9 cellular contexts compared by ENCODE assay signal in genomic region chr1:199041173-199041914, GRCh38.
DNase-seq lines count a peak whose midpoint lies in the region; ATAC-seq and TF ChIP-seq lines count a peak whose summit lies in the region.
"Had no signal": no experiment of that assay in that cellular context is flagged by ENCODE, and none has a peak within 500 bp of the region (broad histone marks: within the 10 kb centered on the region; RNA-seq: fewer than 3 reads in every experiment).

No MANE protein-coding gene starts in this region.

- intact Hi-C loops in activated CD4-positive, alpha-beta memory T cell treated with anti-CD3 and anti-CD28 coated beads for 36 hours (cut with micrococcal nuclease) = loop anchor here (2.0 to 5.0 kb wide), 4 partner anchors 47 to 484 kb away; no protein-coding TSS in a partner anchor
- intact Hi-C loops in head of caudate nucleus (cut with DNase I) = no loop called here
- intact Hi-C loops in testis (cut with DNase I; ENCODE audit: low total_unique reads) = no loop called here

- H3K9me3 ChIP-seq in BLaER1 treated with 17β-estradiol and CSF1 and Interleukin-3, amounts not matched to agents 10 nM and 100 nM (replicated peaks in 1 of 11) = peaks cover 28 to 60% (median 44%) of the 10 kb centered on the region in 11 experiments
- H3K9me3 ChIP-seq in testis = no peaks in the 10 kb centered on the region
- H3K9me3 ChIP-seq: neutrophil had no signal

- H3K27me3 ChIP-seq in BLaER1 treated with 17β-estradiol and CSF1 and Interleukin-3, amounts not matched to agents 10 nM and 100 nM = no peaks in the 10 kb centered on the region
- H3K27me3 ChIP-seq in testis = no peaks in the 10 kb centered on the region
- H3K27me3 ChIP-seq: neutrophil had no signal

- peak overlapping the region in 7 of 11 experiments; percentile 28 to 73 (median 48); a peak in 8 of 22 replicates for H3K9ac ChIP-seq in BLaER1 treated with 17β-estradiol and CSF1 and Interleukin-3, amounts not matched to agents 10 nM and 100 nM

- no peak for TF ChIP-seq POLR2A in testis (IDR thresholded peaks at IDR 0.05)

- DNase-seq in activated CD4-positive, alpha-beta memory T cell treated with anti-CD3 and anti-CD28 coated beads for 36 hours = peak; percentile 18
- DNase-seq in mesenteric fat pad (ENCODE audit: low spot score) (no peak), retina (no peak), head of caudate nucleus (no peak), testis (no peak)

- H3K36me3 ChIP-seq in BLaER1 treated with 17β-estradiol and CSF1 and Interleukin-3, amounts not matched to agents 10 nM and 100 nM = peaks cover 0 to 21% (median 0%) of the 10 kb centered on the region in 11 experiments; a peak in 3 of 22 replicates
- H3K36me3 ChIP-seq in testis (ENCODE audit: low read depth, missing control alignments) = no peaks in the 10 kb centered on the region
- H3K36me3 ChIP-seq: neutrophil had no signal

- peak overlapping the region in 2 of 10 experiments; percentile 11 to 37; a peak in 2 of 20 replicates for H3K4me3 ChIP-seq in BLaER1 treated with 17β-estradiol and CSF1 and Interleukin-3, amounts not matched to agents 10 nM and 100 nM
- H3K4me3 ChIP-seq in testis = no peak overlapping the region

- H3K4me1 Mint-ChIP-seq in activated CD4-positive, alpha-beta memory T cell treated with anti-CD3 and anti-CD28 coated beads for 36 hours (ENCODE audit: low read depth) = peaks cover 21% of the 10 kb centered on the region

- no peaks in the 10 kb centered on the region for H4K20me1 ChIP-seq in BLaER1 treated with 17β-estradiol and CSF1 and Interleukin-3, amounts not matched to agents 10 nM and 100 nM

- peaks cover 31 to 72% (median 50%) of the 10 kb centered on the region in 10 experiments for H3K4me1 ChIP-seq in BLaER1 treated with 17β-estradiol and CSF1 and Interleukin-3, amounts not matched to agents 10 nM and 100 nM
- no peaks in the 10 kb centered on the region for H3K4me1 ChIP-seq in testis

- WGBS in testis, 2 donors = 26 to 32% methylated on average over 4 of the region's 4 CpGs

- POLR2A ChIA-PET in activated CD4-positive, alpha-beta memory T cell treated with anti-CD3 and anti-CD28 coated beads for 36 hours (lab: Charles Lee) = interaction anchor here (0.7 kb wide), 1 partner anchor 32 kb away, joined by 3 read pairs; no protein-coding TSS in a partner anchor

- no peaks in the 10 kb centered on the region for H3K27me3 Mint-ChIP-seq in activated CD4-positive, alpha-beta memory T cell treated with anti-CD3 and anti-CD28 coated beads for 36 hours

- peak; percentile 97 for ATAC-seq in GM19372 (IDR thresholded peaks at IDR 0.05; ENCODE audit: low read depth, unreplicated experiment)
- peak; percentile 99 for ATAC-seq in HG03378 (IDR thresholded peaks at IDR 0.05; ENCODE audit: unreplicated experiment)

- no peak overlapping the region for H3K4me3 Mint-ChIP-seq in activated CD4-positive, alpha-beta memory T cell treated with anti-CD3 and anti-CD28 coated beads for 36 hours

- H3K9me3 Mint-ChIP-seq in activated CD4-positive, alpha-beta memory T cell treated with anti-CD3 and anti-CD28 coated beads for 36 hours = no peaks in the 10 kb centered on the region

- peak overlapping the region; percentile 49 for H3K27ac Mint-ChIP-seq in activated CD4-positive, alpha-beta memory T cell treated with anti-CD3 and anti-CD28 coated beads for 36 hours

- H3K4me2 ChIP-seq in BLaER1 treated with 17β-estradiol and CSF1 and Interleukin-3, amounts not matched to agents 10 nM and 100 nM = peak overlapping the region; percentile 41 to 78 (median 65); a peak in 20 of 22 replicates

- TF ChIP-seq CTCF in testis (IDR thresholded peaks at IDR 0.05) = no peak

- peak overlapping the region in 9 of 11 experiments; percentile 45 to 89 (median 72); a peak in 17 of 22 replicates for H3K27ac ChIP-seq in BLaER1 treated with 17β-estradiol and CSF1 and Interleukin-3, amounts not matched to agents 10 nM and 100 nM
- no peak overlapping the region for H3K27ac ChIP-seq in testis
- H3K27ac ChIP-seq: neutrophil had no signal

- H3K36me3 Mint-ChIP-seq in activated CD4-positive, alpha-beta memory T cell treated with anti-CD3 and anti-CD28 coated beads for 36 hours = no peaks in the 10 kb centered on the region

- CTCF ChIA-PET in activated CD4-positive, alpha-beta memory T cell treated with anti-CD3 and anti-CD28 coated beads for 36 hours (lab: Charles Lee) = interaction anchor here (0.6 kb wide), 1 partner anchor 317 kb away, joined by 3 read pairs; no protein-coding TSS in a partner anchor

Comparison
In these comparisons a context has a peak if more than half of its experiments do, and no peak if none do; other contexts are left out.
1. H3K27ac ChIP-seq: peak in BLaER1 treated with 17β-estradiol and CSF1 and Interleukin-3, amounts not matched to agents 10 nM and 100 nM (9 of 11); none in testis (0 of 2).